11 cellular contexts compared by ENCODE assay signal in genomic region chr19:6633456-6633813, GRCh38. TPM values are rescaled to one million over a fixed set of nuclear protein-coding genes. Genes with fewer than 3 reads are reported as not detected.
"Had no signal": no experiment of that assay in that cellular context is flagged by ENCODE, and none has a peak within 500 bp of the region (broad histone marks: within the 10 kb centered on the region; RNA-seq: fewer than 3 reads in every experiment).

No MANE protein-coding gene starts in this region.

RNA-seq across cellular contexts. Expression of gene TNFSF14, which starts 36.5 kb away (rescaled TPM):
- total RNA-seq: dermis blood vessel endothelial cell, endothelial cell of umbilical vein, epithelial cell of proximal tubule, kidney epithelial cell, lung microvascular endothelial cell had no signal
- polyA plus RNA-seq: endothelial cell of umbilical vein had no signal

RNA-seq across cellular contexts. Expression of gene CD70, which starts 42.5 kb away (rescaled TPM):
- total RNA-seq: dermis blood vessel endothelial cell, endothelial cell of umbilical vein, left cardiac atrium, lower leg skin, lung microvascular endothelial cell, mesothelial cell of epicardium, psoas muscle had no signal
- polyA plus RNA-seq: endothelial cell of umbilical vein, heart right ventricle, ovary, psoas muscle had no signal
